In the genomic region with DNA sequence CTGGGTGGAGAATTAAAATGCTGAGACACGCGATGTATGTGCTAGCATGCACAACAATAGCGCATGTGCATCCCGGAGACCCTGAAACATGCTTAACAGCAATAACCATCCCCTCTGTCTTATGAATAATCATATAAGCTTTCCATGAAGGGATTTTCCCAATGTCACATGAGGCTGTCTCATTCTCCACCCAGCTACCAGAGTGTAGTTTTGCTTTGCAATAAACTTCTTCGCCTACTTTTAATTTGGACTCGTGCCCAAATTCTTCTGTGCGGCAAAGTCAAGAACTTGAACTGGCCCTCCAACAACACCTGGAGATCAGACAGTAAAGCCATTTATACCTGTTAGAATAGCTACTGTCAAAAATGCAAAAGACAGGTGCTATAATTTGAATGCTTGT, we compare ENCODE assay signal across 24 cellular contexts. TPM values are rescaled to one million over a fixed set of nuclear protein-coding genes. Genes with fewer than 3 reads are reported as not detected.
DNase-seq lines count a peak whose midpoint lies in the region; ATAC-seq and TF ChIP-seq lines count a peak whose summit lies in the region.
"Had no signal": no experiment of that assay in that cellular context is flagged by ENCODE, and none has a peak within 500 bp of the region (broad histone marks: within the 10 kb centered on the region; RNA-seq: fewer than 3 reads in every experiment).

No MANE protein-coding gene starts in this region.

- H4K8ac ChIP-seq in trophoblast cell (ENCODE audit: low read depth, low read length): no peak overlapping the region

- H3K79me2 ChIP-seq in trophoblast cell (ENCODE audit: control insufficient read depth, insufficient read depth, low read length, poor library complexity): no peaks in the 10 kb centered on the region

- no peaks in the 10 kb centered on the region for H3K27me3 ChIP-seq in lung (ENCODE audit: control insufficient read depth, insufficient read depth)
- H3K27me3 ChIP-seq in upper lobe of right lung: no peaks in the 10 kb centered on the region
- H3K27me3 ChIP-seq in trophoblast cell (ENCODE audit: insufficient read depth, low read length): no peaks in the 10 kb centered on the region
- H3K27me3 ChIP-seq: BLaER1, SJSA1 had no signal

- intact Hi-C loops in upper lobe of right lung (cut with DNase I): no loop called here

- no peak overlapping the region for H4K91ac ChIP-seq in trophoblast cell (ENCODE audit: low read depth, low read length)

- no peak overlapping the region for H3K4me2 ChIP-seq in trophoblast cell (ENCODE audit: low read length)
- H3K4me2 ChIP-seq: BLaER1 had no signal

- H3K36me3 ChIP-seq in lung (ENCODE audit: control insufficient read depth in 2 of 2, insufficient read depth in 2 of 2, low read length in 2 of 2) (peaks cover 0 to 10% of the 10 kb centered on the region in 2 donors), upper lobe of right lung (peaks cover 16% of the 10 kb centered on the region), trophoblast cell (ENCODE audit: control insufficient read depth in 1 of 2, insufficient read depth in 2 of 2, low read length in 2 of 2) (peaks cover 0 to 1% of the 10 kb centered on the region in 2 experiments)
- H3K36me3 ChIP-seq: SJSA1 had no signal

- H3K4me1 ChIP-seq in lung (ENCODE audit: control insufficient read depth in 2 of 2, insufficient read depth in 2 of 2, low read length in 2 of 2) (peaks cover 0 to 1% of the 10 kb centered on the region in 2 donors), upper lobe of right lung (no peaks in the 10 kb centered on the region), trophoblast cell (ENCODE audit: control insufficient read depth in 1 of 2, insufficient read depth in 2 of 2, low read length in 2 of 2) (no peaks in the 10 kb centered on the region)
- H3K4me1 ChIP-seq: BLaER1, SJSA1 had no signal

- WGBS in lung, 2 donors: 78 to 92% methylated on average over 7 of the region's 7 CpGs
- WGBS in trophoblast cell (ENCODE audit: extremely low coverage, insufficient coverage, insufficient read length): no CpG with 5 or more reads among the region's 7 CpGs

- no peak overlapping the region for H3K14ac ChIP-seq in trophoblast cell (ENCODE audit: low read length)

- DNase-seq in NCI-H526 (lab: John Stamatoyannopoulos, UW): peak; percentile 73 to 82
- DNase-seq in epithelial cell of proximal tubule (ENCODE audit: low read depth): peak; percentile 67
- peak; percentile 29 for DNase-seq in lung (ENCODE audit: low spot score)
- no peak for DNase-seq in upper lobe of right lung
- no peak for DNase-seq in NCI-H2196 treated with DMSO at 0.1 percent for 48 hours (lab: John Stamatoyannopoulos, UW; ENCODE audit: unreplicated experiment)
- DNase-seq in SW480 (ENCODE audit: low spot score): no peak
- no peak for DNase-seq in trophoblast cell
- DNase-seq: CD4-positive, alpha-beta T cell; COR-L47; DMS 273 treated with DMSO at 0.1 percent for 48 hours; DND-41; H9; HFFc6; MM.1S; NCI-H1048; NCI-H1436; NCI-H1930; NCI-H345; NCI-H524; OCI-M1 had no signal

- no peak overlapping the region for H2BK120ac ChIP-seq in trophoblast cell (ENCODE audit: insufficient read depth, low read length, poor library complexity)

- no peak for ATAC-seq in lung (ENCODE audit: insufficient read depth, low FRiP score)
- ATAC-seq in upper lobe of right lung: peak; percentile 37

- no peak overlapping the region for H2BK5ac ChIP-seq in trophoblast cell (ENCODE audit: low read depth, low read length, poor library complexity)

- no peak overlapping the region for H3K4me3 ChIP-seq in epithelial cell of proximal tubule (ENCODE audit: low read depth, low read length)
- H3K4me3 ChIP-seq in lung: no peak overlapping the region
- H3K4me3 ChIP-seq in upper lobe of right lung: no peak overlapping the region
- H3K4me3 ChIP-seq in trophoblast cell (ENCODE audit: low read depth, low read length): no peak overlapping the region
- H3K4me3 ChIP-seq: BLaER1, GM23248, SJSA1 had no signal

- H3K4ac ChIP-seq in trophoblast cell (ENCODE audit: low read depth, low read length): no peak overlapping the region

- H3K9me3 ChIP-seq in lung (ENCODE audit: control insufficient read depth in 2 of 2, insufficient read depth in 1 of 2, low read length in 1 of 2): no peaks in the 10 kb centered on the region
- peaks cover 2% of the 10 kb centered on the region for H3K9me3 ChIP-seq in upper lobe of right lung
- H3K9me3 ChIP-seq in trophoblast cell (ENCODE audit: insufficient read depth, low read depth, low read length): no peaks in the 10 kb centered on the region
- H3K9me3 ChIP-seq: SJSA1 had no signal

- no peak overlapping the region for H3K18ac ChIP-seq in trophoblast cell (ENCODE audit: low read length)

- H3K27ac ChIP-seq in lung (ENCODE audit: low read depth in 1 of 2, low read length in 1 of 2): no peak overlapping the region
- no peak overlapping the region for H3K27ac ChIP-seq in upper lobe of right lung
- H3K27ac ChIP-seq in trophoblast cell (ENCODE audit: low read depth, low read length): no peak overlapping the region
- H3K27ac ChIP-seq: BLaER1, GM23248, SJSA1 had no signal

- H3K9ac ChIP-seq in trophoblast cell (ENCODE audit: low read length): no peak overlapping the region
- H3K9ac ChIP-seq: BLaER1, GM23248 had no signal

- H3K23ac ChIP-seq in trophoblast cell (ENCODE audit: low read length): no peak overlapping the region

- no peak overlapping the region for H2AFZ ChIP-seq in trophoblast cell (ENCODE audit: insufficient read depth, low read length, poor library complexity)
- H2AFZ ChIP-seq: GM23248 had no signal

- H3K79me1 ChIP-seq in trophoblast cell (ENCODE audit: low read length): no peaks in the 10 kb centered on the region

- H2AK5ac ChIP-seq in trophoblast cell (ENCODE audit: low read length): no peak overlapping the region

- H2BK12ac ChIP-seq in trophoblast cell (ENCODE audit: low read length): no peak overlapping the region

- H4K12ac ChIP-seq in trophoblast cell (ENCODE audit: low read depth, low read length): no peak overlapping the region

- no peak for TF ChIP-seq CTCF in epithelial cell of proximal tubule (conservative IDR thresholded peaks at IDR 0.05; ENCODE audit: low read depth, low read length)
- no peak for TF ChIP-seq CTCF in lung (IDR thresholded peaks at IDR 0.05; ENCODE audit: control extremely low read depth, extremely low read depth)
- no peak for TF ChIP-seq CTCF in upper lobe of right lung (IDR thresholded peaks at IDR 0.05)

RNA-seq across cellular contexts. Expression of a gene that starts 15.5 kb away (rescaled TPM):
- 0.12 and 0.22 TPM in 2 replicates for total RNA-seq in epithelial cell of proximal tubule
- under 1 TPM; 0.80 to 0.89 TPM for total RNA-seq in lung
- 1 to 10 TPM; 1.2 to 2.7 TPM for polyA plus RNA-seq in lung
- total RNA-seq in upper lobe of right lung: 1.4 TPM
- 0.81 and 1.0 TPM in 2 replicates for polyA plus RNA-seq in trophoblast cell (2013)
- total RNA-seq: GM23248 had no signal

RNA-seq across cellular contexts. Expression of a gene that starts 30.1 kb away (rescaled TPM):
- total RNA-seq in epithelial cell of proximal tubule: not detected in 2 replicates
- not detected for total RNA-seq in lung
- not detected for polyA plus RNA-seq in lung
- not detected for total RNA-seq in upper lobe of right lung
- polyA plus RNA-seq in trophoblast cell (2013): 0.07 TPM in 1 of 2 replicates, not detected in the other
- total RNA-seq: CD4-positive, alpha-beta T cell; GM23248; H9; HFFc6; LHCN-M2; SJSA1 had no signal
- polyA plus RNA-seq: GM23248 had no signal

RNA-seq across cellular contexts. Expression of a gene that starts 50.6 kb away (rescaled TPM):
- total RNA-seq in epithelial cell of proximal tubule (53.6 and 73.6 TPM in 2 replicates), lung (10 to 100 TPM; 25.0 to 29.8 TPM), upper lobe of right lung (21.9 TPM)
- 10 to 100 TPM; 20.9 to 32.3 TPM for polyA plus RNA-seq in lung
- polyA plus RNA-seq in trophoblast cell (2013): 46.1 and 47.8 TPM in 2 replicates

RNA-seq across cellular contexts. Expression of a gene that starts 51.7 kb away (rescaled TPM):
- total RNA-seq in epithelial cell of proximal tubule: 20.8 and 26.6 TPM in 2 replicates
- total RNA-seq in lung: 10 to 100 TPM; 35.0 to 36.2 TPM
- 10 to 100 TPM; 22.9 to 28.3 TPM for polyA plus RNA-seq in lung
- total RNA-seq in upper lobe of right lung: 30.4 TPM
- 88.3 and 93.5 TPM in 2 replicates for polyA plus RNA-seq in trophoblast cell (2013)

Comparison
In these comparisons a context has a peak if more than half of its experiments do, and no peak if none do; other contexts are left out.
1. DNase-seq: peak in NCI-H526 (2 of 2), epithelial cell of proximal tubule (single experiment) and lung (single experiment); none in upper lobe of right lung (single experiment), NCI-H2196 treated with DMSO at 0.1 percent for 48 hours (single experiment), SW480 (single experiment) and trophoblast cell (0 of 2).